8 cellular contexts compared by ENCODE assay signal in the genomic region with DNA sequence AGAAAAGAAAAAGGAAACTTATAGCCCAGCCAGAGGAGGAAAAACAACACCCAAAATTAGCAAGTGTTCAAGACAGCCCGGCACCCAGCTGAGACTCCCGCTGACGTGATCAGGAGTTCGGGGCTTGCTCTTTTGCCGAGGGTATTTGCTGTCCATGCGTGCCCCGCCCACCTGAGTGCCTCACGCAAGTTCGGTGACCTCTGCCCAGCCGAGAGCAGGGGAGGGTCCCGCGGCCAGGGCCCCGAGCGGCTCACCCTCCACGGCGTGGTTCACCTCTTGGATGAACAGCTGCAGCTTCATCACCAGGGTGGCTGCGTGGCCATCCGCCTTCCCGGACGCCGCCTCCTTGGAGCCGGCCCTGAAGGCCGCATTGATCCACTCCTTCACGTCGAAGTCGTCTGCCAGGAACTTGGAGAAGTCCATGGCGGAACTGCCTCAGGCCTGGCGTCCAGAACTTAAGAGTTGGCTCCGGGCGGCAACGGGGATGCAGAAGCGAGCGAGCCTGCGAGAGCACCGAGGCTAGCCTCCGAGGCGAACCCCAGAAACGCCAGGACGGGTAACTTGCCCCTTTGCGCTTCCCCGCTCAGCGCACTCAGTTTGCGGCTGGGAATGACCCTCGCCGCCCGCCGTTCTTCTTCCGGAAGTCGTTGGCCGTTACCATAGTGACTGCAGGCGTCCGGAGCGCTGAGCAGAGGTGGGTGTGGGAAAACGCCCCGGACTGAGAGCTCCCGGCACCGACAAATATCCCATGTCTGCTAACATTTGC. TPM values are rescaled to one million over a fixed set of nuclear protein-coding genes. Genes with fewer than 3 reads are reported as not detected.
DNase-seq lines count a peak whose midpoint lies in the region; ATAC-seq and TF ChIP-seq lines count a peak whose summit lies in the region.

COG7 (minus strand) TSS at position 618 of the 766 bp plus-strand sequence; CDS start at position 423, 195 bp downstream.

- peak; percentile 88 for ATAC-seq in GM19372 (IDR thresholded peaks at IDR 0.05; ENCODE audit: low read depth, unreplicated experiment)

- TF ChIP-seq CTCF in C4-2B (conservative IDR thresholded peaks at IDR 0.05), result no peak

- no peaks in the 10 kb centered on the region for H3K9me3 ChIP-seq in effector memory CD4-positive, alpha-beta T cell (ENCODE audit: control insufficient read depth, low read length)

- peak within 1 kb of the TSS; percentile 98 for H3K4me3 ChIP-seq in effector memory CD4-positive, alpha-beta T cell (ENCODE audit: insufficient read depth, low read depth, low read length, poor library complexity, severe bottlenecking)

- no peaks in the 10 kb centered on the region for H3K27me3 ChIP-seq in effector memory CD4-positive, alpha-beta T cell (replicated peaks; ENCODE audit: control insufficient read depth, insufficient read depth, low read length, poor library complexity, severe bottlenecking)

- DNase-seq in HK-2 (ENCODE audit: unreplicated experiment) (peak; percentile 83), NOMO-1 treated with dmso at 0.1 percent for 144 hours (lab: John Stamatoyannopoulos, UW; ENCODE audit: unreplicated experiment) (peak; percentile 69), lung microvascular endothelial cell (ENCODE audit: low read depth in 2 of 2) (peak; percentile 91 to 93)
- peak; percentile 68 to 71 for DNase-seq in activated CD8-positive, alpha-beta memory T cell treated with anti-CD3 and anti-CD28 coated beads for 4 hours (ENCODE audit: low read depth in 2 of 2)
- peak; percentile 66 to 70 (median 68) for DNase-seq in effector memory CD4-positive, alpha-beta T cell
- DNase-seq in stimulated activated CD4-positive, alpha-beta T cell treated with anti-CD3 and anti-CD28 coated beads, TNF-alpha, amount 100 ng/mL, for 24 hours (ENCODE audit: low read depth in 3 of 3), result peak; percentile 70 to 84 (median 77)

- H3K36me3 ChIP-seq in effector memory CD4-positive, alpha-beta T cell (ENCODE audit: control insufficient read depth, insufficient read depth, low read length), result no peaks in the 10 kb centered on the region

- no peaks in the 10 kb centered on the region for H3K4me1 ChIP-seq in effector memory CD4-positive, alpha-beta T cell (ENCODE audit: control insufficient read depth, insufficient read depth, low read length, poor library complexity, severe bottlenecking)

- peak within 1 kb of the TSS; percentile 88 for H3K27ac ChIP-seq in C4-2B
- H3K27ac ChIP-seq in effector memory CD4-positive, alpha-beta T cell (ENCODE audit: insufficient read depth, low read length, poor library complexity, severe bottlenecking), result peak within 1 kb of the TSS; percentile 67

RNA-seq across cellular contexts. Expression of gene COG7, which starts in this region (rescaled TPM):
- total RNA-seq in lung microvascular endothelial cell, result 8.7 and 10.9 TPM in 2 replicates

Comparison
In these comparisons a context has a peak if more than half of its experiments do, and no peak if none do; other contexts are left out.
1. Peak in every context shown above with its lines: DNase-seq, ATAC-seq, H3K4me3 ChIP-seq and H3K27ac ChIP-seq.